Comparison of ENCODE assay signal across 22 cellular contexts in the genomic region with DNA sequence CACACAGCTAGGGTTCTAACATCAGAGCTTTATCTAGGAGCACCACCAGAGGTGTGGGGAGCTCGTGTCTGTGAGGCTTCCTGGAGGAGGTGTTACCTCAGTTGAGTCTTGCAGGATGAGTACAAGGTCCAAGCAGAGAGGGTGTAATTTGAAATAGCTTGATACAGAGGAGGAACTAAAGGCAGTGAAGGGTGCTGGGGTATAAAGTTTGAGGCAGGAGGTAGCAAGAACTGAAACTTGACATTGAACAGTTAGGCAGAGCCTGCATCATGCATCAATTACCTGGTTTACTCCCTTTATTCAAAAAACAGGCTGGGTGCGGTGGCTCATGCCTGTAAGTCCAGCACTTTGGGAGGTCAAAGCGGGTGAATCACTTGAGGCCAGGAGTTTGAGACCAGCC.
"Had no signal": no experiment of that assay in that cellular context is flagged by ENCODE, and none has a peak within 500 bp of the region (broad histone marks: within the 10 kb centered on the region; RNA-seq: fewer than 3 reads in every experiment).

No MANE protein-coding gene starts in this region.

- H3K27me3 ChIP-seq: esophagus squamous epithelium, hepatocyte, right atrium auricular region, sigmoid colon, suprapubic skin, thyroid gland had no signal

- ATAC-seq: left cardiac atrium; lower lobe of right lung; naive thymus-derived CD8-positive, alpha-beta T cell; stimulated activated naive CD8-positive, alpha-beta T cell treated with anti-CD3 and anti-CD28 coated beads, Interleukin-15, Interleukin-2, amounts not matched to agents 100 U/mL and 50 U/mL, for 24 hours had no signal

- H3K9me3 ChIP-seq: esophagus squamous epithelium, left ventricle myocardium inferior, lower lobe of right lung, right atrium auricular region, sigmoid colon, suprapubic skin, thyroid gland had no signal

- H3K4me3 ChIP-seq: esophagus squamous epithelium, hepatocyte, left ventricle myocardium inferior, lower lobe of right lung, right atrium auricular region, sigmoid colon, skin epidermis, suprapubic skin, thyroid gland had no signal

- DNase-seq: cortex of kidney; effector memory CD4-positive, alpha-beta T cell; esophagus squamous epithelium; foreskin fibroblast; head of caudate nucleus; kidney; left cardiac atrium; left ventricle myocardium inferior; lower lobe of right lung; mesendoderm; naive thymus-derived CD8-positive, alpha-beta T cell; posterior cingulate gyrus; sigmoid colon; stimulated activated CD4-positive, alpha-beta T cell treated with anti-CD3 and anti-CD28 coated beads, Interleukin-2, amount 100 ng/mL, for 24 hours; stimulated activated naive CD8-positive, alpha-beta T cell treated with anti-CD3 and anti-CD28 coated beads, Interleukin-15, Interleukin-2, amounts not matched to agents 100 U/mL and 50 U/mL, for 24 hours; thyroid gland had no signal

- H3K4me1 ChIP-seq: esophagus squamous epithelium, left ventricle myocardium inferior, lower lobe of right lung, right atrium auricular region, suprapubic skin had no signal

- H3K36me3 Mint-ChIP-seq: naive thymus-derived CD8-positive, alpha-beta T cell had no signal

- H3K4me2 ChIP-seq: hepatocyte had no signal

- H3K4me3 Mint-ChIP-seq: type B pancreatic cell had no signal

- H3K79me2 ChIP-seq: hepatocyte had no signal

- H3K36me3 ChIP-seq: esophagus squamous epithelium, left ventricle myocardium inferior, lower lobe of right lung, right atrium auricular region, sigmoid colon, suprapubic skin, thyroid gland had no signal

- H3K27me3 Mint-ChIP-seq: type B pancreatic cell had no signal

- H2AFZ ChIP-seq: hepatocyte had no signal

- H3K27ac ChIP-seq: epithelial cell of prostate, esophagus squamous epithelium, hepatocyte, left ventricle myocardium inferior, lower lobe of right lung, right atrium auricular region, sigmoid colon, skin epidermis, suprapubic skin, thyroid gland had no signal

- H3K27ac Mint-ChIP-seq: naive thymus-derived CD8-positive, alpha-beta T cell; type B pancreatic cell had no signal
